In the genomic region with DNA sequence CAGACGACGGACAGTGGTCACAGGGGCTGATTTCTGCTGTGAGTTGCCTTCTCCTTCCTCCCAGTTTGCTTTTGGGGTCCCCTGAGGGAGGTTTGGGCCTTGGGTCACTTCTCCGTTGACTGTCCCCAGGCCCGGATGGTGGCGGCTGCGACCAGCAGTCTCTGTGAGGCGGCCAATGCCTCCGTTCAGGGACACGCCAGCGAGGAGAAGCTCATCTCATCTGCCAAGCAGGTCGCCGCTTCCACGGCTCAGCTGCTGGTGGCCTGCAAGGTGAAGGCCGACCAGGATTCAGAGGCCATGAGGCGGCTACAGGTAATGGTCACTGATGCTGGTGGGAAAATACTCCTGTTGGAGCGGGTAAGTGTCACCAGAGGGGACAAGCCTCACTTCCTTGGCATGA, we compare ENCODE assay signal across 24 cellular contexts.
DNase-seq lines count a peak whose midpoint lies in the region; ATAC-seq, FAIRE-seq and TF ChIP-seq lines count a peak whose summit lies in the region.
"Had no signal": no experiment of that assay in that cellular context is flagged by ENCODE, and none has a peak within 500 bp of the region (broad histone marks: within the 10 kb centered on the region; RNA-seq: fewer than 3 reads in every experiment).

No MANE protein-coding gene starts in this region.

- H4K91ac ChIP-seq in H1 (replicated peaks; ENCODE audit: insufficient read length, low read length), result peak overlapping the region; percentile 64

- H4K20me1 ChIP-seq in HepG2 (ENCODE audit: insufficient read depth, low read length) (no peaks in the 10 kb centered on the region), H1 (replicated peaks in 1 of 2; ENCODE audit: control insufficient read depth in 1 of 2, insufficient read depth in 2 of 2, low read length in 2 of 2) (no peaks in the 10 kb centered on the region)

- intact Hi-C loops in HepG2 (cut with micrococcal nuclease; ENCODE audit: unreplicated experiment), result no loop called here
- intact Hi-C loops in right lobe of liver (cut with DNase I), result no loop called here
- intact Hi-C loops in transverse colon (cut with DNase I; ENCODE audit: low total_unique reads), result no loop called here

- H3K23ac ChIP-seq in H1 (ENCODE audit: insufficient read length), result no peak overlapping the region

- no peaks in the 10 kb centered on the region for H3K9me3 ChIP-seq in liver (ENCODE audit: control insufficient read depth in 4 of 4, low read length in 3 of 4)
- H3K9me3 ChIP-seq in HepG2 (ENCODE audit: low read length), result no peaks in the 10 kb centered on the region
- no peaks in the 10 kb centered on the region for H3K9me3 ChIP-seq in H1 (ENCODE audit: insufficient read depth in 2 of 2, low read depth in 1 of 2, low read length in 1 of 2)
- H3K9me3 ChIP-seq in right lobe of liver, result no peaks in the 10 kb centered on the region
- H3K9me3 ChIP-seq in transverse colon, result no peaks in the 10 kb centered on the region
- H3K9me3 ChIP-seq: SJCRH30 had no signal

- H3K4ac ChIP-seq in H1 (replicated peaks; ENCODE audit: insufficient read length, low read depth, low read length), result no peak overlapping the region

- 83% methylated on average over 16 of the region's 16 CpGs for WGBS in liver
- WGBS in HepG2 (ENCODE audit: low lambda C conversion rate), result 96% methylated on average over 14 of the region's 16 CpGs
- 97% methylated on average over 16 of the region's 16 CpGs; no CpG with 5 or more reads in 1 of the 2 experiments for WGBS in H1 (ENCODE audit: extremely low coverage in 1 of 2, insufficient coverage in 1 of 2, insufficient read length in 1 of 2, insufficient replicate concordance in 2 of 2, low coverage in 1 of 2, low lambda C conversion rate in 2 of 2, missing lambda C conversion rate in 1 of 2), 2 experiments
- WGBS in right lobe of liver (ENCODE audit: insufficient coverage, low coverage, low lambda C conversion rate, missing lambda C conversion rate), result 0% methylated on average over 1 of the region's 16 CpGs
- 79 to 94% methylated on average over 3 to 16 of the region's 16 CpGs for WGBS in transverse colon (ENCODE audit: low coverage in 1 of 2), 2 donors

- CTCF ChIA-PET in HepG2 (lab: Yijun Ruan, JAX; ENCODE audit: low intra/inter-chr PET ratio, low total read pairs), result no interaction called here
- CTCF ChIA-PET in H1 (lab: Charles Lee; ENCODE audit: partially characterized antibody), result interaction anchor here (2.0 kb wide), 1 partner anchor 11 kb away, joined by 6 read pairs; no protein-coding TSS in a partner anchor

- ATAC-seq in HepG2 (no peak), right lobe of liver (peak; percentile 17 to 58 (median 46))
- no peak for ATAC-seq in activated CD4-positive, CD25-positive, alpha-beta regulatory T cell treated with anti-CD3 and anti-CD28 coated beads, Interleukin-2, amount 50 U/mL, for 24 hours
- ATAC-seq: Panc1, SK-N-SH treated with all-trans-retinoic acid at 6 μM for 48 hours had no signal

- no peak overlapping the region for H3K18ac ChIP-seq in H1 (ENCODE audit: extremely low read depth, low read length)

- H3K4me2 ChIP-seq in HepG2 (ENCODE audit: low read depth, low read length) (no peak overlapping the region), H1 (ENCODE audit: insufficient read depth in 1 of 2, low read depth in 2 of 2, low read length in 2 of 2) (no peak overlapping the region)

- H2AFZ ChIP-seq in HepG2 (ENCODE audit: low read length) (no peak overlapping the region), H1 (ENCODE audit: low read length) (no peak overlapping the region)
- H2AFZ ChIP-seq: GM23248 had no signal

- TF ChIP-seq EP300 in HepG2 (IDR thresholded peaks at IDR 0.05; ENCODE audit: low read depth in 2 of 2, low read length in 2 of 2) (no peak), HepG2 (CRISPR knock-in tag; IDR thresholded peaks at IDR 0.05; ENCODE audit: borderline replicate concordance) (no peak), H1 (IDR thresholded peaks at IDR 0.05; ENCODE audit: borderline replicate concordance in 1 of 2, low read depth in 2 of 2, low read length in 2 of 2) (no peak), transverse colon (IDR thresholded peaks at IDR 0.05; ENCODE audit: low read depth) (no peak)

- FAIRE-seq in HepG2 (lab: Jason Lieb, UNC), result no peak
- FAIRE-seq in H1 (lab: Jason Lieb, UNC), result no peak

- DNase-seq in HepG2 (ENCODE audit: low spot score) (no peak), H1 (ENCODE audit: low read depth in 1 of 2, low spot score in 2 of 2) (no peak), right lobe of liver (no peak), transverse colon (no peak), anterior cingulate cortex (lab: John Stamatoyannopoulos, UW) (no peak)
- DNase-seq: C1 segment of cervical spinal cord; CD4-positive, alpha-beta memory T cell; COR-L47; DMS53; GM23248; H9; IMR-90; KG1; NCI-H1092; NCI-H1417 treated with DMSO at 0.1 percent for 48 hours; NCI-H1694 treated with DMSO at 0.1 percent for 48 hours; NCI-H2081; NCI-H510A; NCI-H69; SJCRH30 had no signal

- H3K4me3 ChIP-seq in liver (ENCODE audit: low read depth in 1 of 3, low read length in 3 of 3) (peak overlapping the region; percentile 48 to 73 (median 50)), HepG2 (replicated peaks in 1 of 3; ENCODE audit: insufficient read depth in 1 of 3, low read depth in 2 of 3, low read length in 3 of 3) (no peak overlapping the region), H1 (ENCODE audit: extremely low read depth in 1 of 4, insufficient read depth in 2 of 4, low read depth in 3 of 4, low read length in 4 of 4) (no peak overlapping the region), right lobe of liver (peak overlapping the region; percentile 31 to 49 (median 43)), transverse colon (no peak overlapping the region)
- H3K4me3 ChIP-seq: GM23248, SJCRH30 had no signal

- TF ChIP-seq RAD21 in liver (IDR thresholded peaks at IDR 0.05), result no peak
- TF ChIP-seq RAD21 in HepG2 (CRISPR knock-in tag; IDR thresholded peaks at IDR 0.05), result no peak
- TF ChIP-seq RAD21 in H1 (IDR thresholded peaks at IDR 0.05 in 1 of 2, conservative IDR thresholded peaks at IDR 0.05 in 1 of 2; ENCODE audit: low read depth in 2 of 2, low read length in 2 of 2), result no peak

- no peak overlapping the region for H2BK12ac ChIP-seq in H1 (ENCODE audit: low read depth, low read length)

- H3K79me2 ChIP-seq in HepG2 (ENCODE audit: insufficient read depth, low read length), result no peaks in the 10 kb centered on the region
- no peaks in the 10 kb centered on the region for H3K79me2 ChIP-seq in H1 (ENCODE audit: control insufficient read depth in 1 of 2, insufficient read depth in 2 of 2, low read length in 2 of 2)

- no peak for TF ChIP-seq CTCF in liver (IDR thresholded peaks at IDR 0.05; ENCODE audit: low read depth, low read length, missing input control)
- TF ChIP-seq CTCF in HepG2 (CRISPR knock-in tag; IDR thresholded peaks at IDR 0.05), result no peak
- no peak for TF ChIP-seq CTCF in H1 (IDR thresholded peaks at IDR 0.05; ENCODE audit: control extremely low read depth in 1 of 3, insufficient read depth in 1 of 3, low read depth in 1 of 3, low read length in 3 of 3)
- TF ChIP-seq CTCF in right lobe of liver (IDR thresholded peaks at IDR 0.05), result no peak
- TF ChIP-seq CTCF in transverse colon (IDR thresholded peaks at IDR 0.05), result no peak

- peak overlapping the region; percentile 6 to 54 for H3K9ac ChIP-seq in liver (ENCODE audit: low read depth in 1 of 2, low read length in 2 of 2)
- H3K9ac ChIP-seq in HepG2 (ENCODE audit: insufficient read depth, low read depth, low read length), result no peak overlapping the region
- H3K9ac ChIP-seq in H1 (replicated peaks in 1 of 4; ENCODE audit: extremely low read depth in 1 of 4, low read depth in 3 of 4, low read length in 3 of 4), result no peak overlapping the region
- H3K9ac ChIP-seq: GM23248 had no signal

- H4K5ac ChIP-seq in H1 (ENCODE audit: insufficient read length, low read depth, low read length), result no peak overlapping the region

- no peak overlapping the region for H3K14ac ChIP-seq in H1 (ENCODE audit: insufficient read length)

- H3K4me1 ChIP-seq in liver (ENCODE audit: control insufficient read depth in 4 of 4, insufficient read depth in 4 of 4, low read length in 3 of 4) (peaks cover 0 to 20% (median 4%) of the 10 kb centered on the region in 4 donors), HepG2 (ENCODE audit: insufficient read depth, low read length) (no peaks in the 10 kb centered on the region), H1 (replicated peaks in 1 of 4; ENCODE audit: control insufficient read depth in 3 of 4, insufficient read depth in 4 of 4, low read length in 3 of 4) (peaks cover 0 to 3% (median 1%) of the 10 kb centered on the region in 4 experiments; a peak in 3 of 7 replicates), right lobe of liver (peaks cover 0 to 11% (median 5%) of the 10 kb centered on the region in 4 donors), transverse colon (peaks cover 5 to 27% (median 8%) of the 10 kb centered on the region in 4 donors)
- H3K4me1 ChIP-seq: SJCRH30 had no signal

- peaks cover 0 to 22% (median 7%) of the 10 kb centered on the region in 4 donors for H3K36me3 ChIP-seq in liver (ENCODE audit: control insufficient read depth in 4 of 4, insufficient read depth in 3 of 4, low read depth in 1 of 4, low read length in 3 of 4)
- peaks cover 6 to 17% of the 10 kb centered on the region in 2 experiments; a peak in 3 of 5 replicates for H3K36me3 ChIP-seq in HepG2 (replicated peaks in 1 of 2; ENCODE audit: control insufficient read depth in 1 of 2, insufficient read depth in 2 of 2, low read length in 2 of 2)
- H3K36me3 ChIP-seq in H1 (ENCODE audit: control insufficient read depth in 2 of 4, insufficient read depth in 4 of 4, low read length in 3 of 4), result peaks cover 0 to 4% (median 0%) of the 10 kb centered on the region in 4 experiments; a peak in 1 of 8 replicates
- H3K36me3 ChIP-seq in right lobe of liver, result no peaks in the 10 kb centered on the region
- peaks cover 0 to 5% (median under 1%) of the 10 kb centered on the region in 4 donors for H3K36me3 ChIP-seq in transverse colon
- H3K36me3 ChIP-seq: SJCRH30 had no signal

- H3K27ac ChIP-seq in liver (ENCODE audit: low read depth in 1 of 2, low read length in 2 of 2) (peak overlapping the region; percentile 81 to 85), HepG2 (ENCODE audit: extremely low read length, insufficient read depth, low read length) (no peak overlapping the region), H1 (ENCODE audit: low read depth, low read length) (no peak overlapping the region), right lobe of liver (peak overlapping the region; percentile 72 to 83 (median 75)), transverse colon (peak overlapping the region in 3 of 4 donors; percentile 49 to 76 (median 67))
- H3K27ac ChIP-seq: GM23248, SJCRH30 had no signal

- H2BK120ac ChIP-seq in H1 (replicated peaks; ENCODE audit: low read depth, low read length), result no peak overlapping the region

- H2AK5ac ChIP-seq in H1 (ENCODE audit: low read depth, low read length), result no peak overlapping the region

- TF ChIP-seq POLR2A in HepG2 (IDR thresholded peaks at IDR 0.05; ENCODE audit: insufficient read depth in 1 of 2, low read depth in 2 of 2, low read length in 2 of 2), result no peak
- no peak for TF ChIP-seq POLR2A in H1 (IDR thresholded peaks at IDR 0.05; ENCODE audit: control extremely low read depth in 1 of 2, low read depth in 2 of 2, low read length in 2 of 2)
- no peak for TF ChIP-seq POLR2A in right lobe of liver (IDR thresholded peaks at IDR 0.05)
- no peak for TF ChIP-seq POLR2A in transverse colon (IDR thresholded peaks at IDR 0.05)

- no TSS peak for BruUV-seq in HepG2 (replicated peaks; lab: Mats Ljungman, UMichigan)

- no peaks in the 10 kb centered on the region for H3K79me1 ChIP-seq in H1 (ENCODE audit: low read depth, low read length)

- H3K27me3 ChIP-seq in liver (ENCODE audit: control insufficient read depth in 4 of 4, insufficient read depth in 4 of 4, low read length in 3 of 4) (no peaks in the 10 kb centered on the region), HepG2 (ENCODE audit: control insufficient read depth in 1 of 2, insufficient read depth in 2 of 2, low read length in 2 of 2) (no peaks in the 10 kb centered on the region), H1 (replicated peaks in 1 of 4; ENCODE audit: control insufficient read depth in 3 of 4, extremely low read depth in 1 of 4, insufficient read depth in 3 of 4, low read length in 3 of 4) (no peaks in the 10 kb centered on the region), right lobe of liver (no peaks in the 10 kb centered on the region), transverse colon (no peaks in the 10 kb centered on the region)
- H3K27me3 ChIP-seq: SJCRH30 had no signal

- POLR2A ChIA-PET in HepG2 (lab: Yijun Ruan, JAX), result no interaction called here
- POLR2A ChIA-PET in H1 (lab: Charles Lee; ENCODE audit: partially characterized antibody), result no interaction called here

- H2BK5ac ChIP-seq in H1 (ENCODE audit: low read depth, low read length), result no peak overlapping the region

- no peak overlapping the region for H4K8ac ChIP-seq in H1 (ENCODE audit: extremely low read depth, insufficient read depth, low read length)

- H2BK15ac ChIP-seq in H1 (ENCODE audit: low read length), result no peak overlapping the region

- no peak overlapping the region for H2BK20ac ChIP-seq in H1 (ENCODE audit: low read length)

- H3K56ac ChIP-seq in H1 (replicated peaks; ENCODE audit: insufficient read length, low read depth, low read length), result no peak overlapping the region

- no peaks in the 10 kb centered on the region for H3K23me2 ChIP-seq in H1 (ENCODE audit: low read depth, low read length)

- in situ Hi-C loops in HepG2 (cut with HindIII; ENCODE audit: extremely low pct_ligation_motif_present, low pct_unique_long_range_greater_than_20kb), result no loop called here
- in situ Hi-C loops in transverse colon (cut with MboI; ENCODE audit: low pct_ligation_motif_present in 1 of 4, low pct_unique_long_range_greater_than_20kb in 1 of 4, low sequenced_read_pairs in 3 of 4), result no loop called here

Comparison
In these comparisons a context has a peak if more than half of its experiments do, and no peak if none do; other contexts are left out.
1. H3K27ac ChIP-seq: peak in liver (2 of 2), right lobe of liver (3 of 3) and transverse colon (3 of 4); none in HepG2 (single experiment) and H1 (single experiment).
2. H3K4me3 ChIP-seq: peak in liver (3 of 3) and right lobe of liver (3 of 3); none in HepG2 (0 of 3), H1 (0 of 4) and transverse colon (0 of 4).
3. H3K9ac ChIP-seq: peak in liver (2 of 2); none in HepG2 (single experiment) and H1 (0 of 4).
4. ATAC-seq: peak in right lobe of liver (4 of 4); none in HepG2 (single experiment) and activated CD4-positive, CD25-positive, alpha-beta regulatory T cell treated with anti-CD3 and anti-CD28 coated beads, Interleukin-2, amount 50 U/mL, for 24 hours (0 of 2).